Comparison of ENCODE assay signal across 1 cellular context in genomic region chr3:185328324-185329004, GRCh38.
A peak's percentile ranks its signal among the peaks of the same experiment; 100 is the strongest.
TF ChIP-seq lines count a peak whose summit lies in the region.

No MANE protein-coding gene starts in this region.

TF ChIP-seq in HepG2, 621 proteins besides CTCF, POLR2A, EP300 and RAD21 (continued from another document and continues in another):
- TF ChIP-seq NR2F1 (CRISPR knock-in tag; IDR thresholded peaks at IDR 0.05) (peak in 1 of 2 experiments; percentile 24; a peak in 1 of 4 replicates), HNRNPH1 (optimal IDR thresholded peaks at IDR 0.05; ENCODE audit: low read depth, low read length) (no peak), ZNF580 (CRISPR knock-in tag; IDR thresholded peaks at IDR 0.05; ENCODE audit: borderline replicate concordance, low read depth) (peak; percentile 60; the same call in 1 of the 2 replicates), KLF6 (CRISPR knock-in tag; IDR thresholded peaks at IDR 0.05) (peak; percentile 56; the same call in 1 of the 2 replicates), NKX3-1 (CRISPR knock-in tag; IDR thresholded peaks at IDR 0.05) (peak; percentile 69; the same call in 1 of the 2 replicates), FIP1L1 (IDR thresholded peaks at IDR 0.05; ENCODE audit: borderline replicate concordance, insufficient read depth, low read depth, low read length) (no peak), NFYC (CRISPR knock-in tag; IDR thresholded peaks at IDR 0.05) (no peak), MIXL1 (CRISPR knock-in tag; IDR thresholded peaks at IDR 0.05) (0 out of 2 replicates have a peak, but pooled peaks have one; percentile 27), ZNF772 (CRISPR knock-in tag; IDR thresholded peaks at IDR 0.05) (0 out of 2 replicates have a peak, but pooled peaks have one; percentile 39), NFAT5 (CRISPR knock-in tag; IDR thresholded peaks at IDR 0.05) (no peak), SALL1 (CRISPR knock-in tag; IDR thresholded peaks at IDR 0.05) (peak; percentile 64; the same call in 1 of the 2 replicates), GTF2F1 (IDR thresholded peaks at IDR 0.05; ENCODE audit: low read length) (no peak), GATA4 (IDR thresholded peaks at IDR 0.05; ENCODE audit: borderline replicate concordance, low read depth) (peak; percentile 70; the same call in 1 of the 2 replicates), GPBP1L1 (CRISPR knock-in tag; IDR thresholded peaks at IDR 0.05) (no peak), ZNF816 (CRISPR knock-in tag; IDR thresholded peaks at IDR 0.05; ENCODE audit: borderline replicate concordance) (no peak), ZNF652 (CRISPR knock-in tag; IDR thresholded peaks at IDR 0.05; ENCODE audit: borderline replicate concordance, low read depth) (peak; percentile 50; the same call in 1 of the 2 replicates), DR1 (CRISPR knock-in tag; IDR thresholded peaks at IDR 0.05) (peak; percentile 66; the same call in 1 of the 2 replicates), POLR2AphosphoS5 (IDR thresholded peaks at IDR 0.05; ENCODE audit: low read depth, low read length) (peak; percentile 97), ZMAT5 (CRISPR knock-in tag; IDR thresholded peaks at IDR 0.05; ENCODE audit: borderline replicate concordance, low read depth) (no peak), GATAD2A (CRISPR knock-in tag; IDR thresholded peaks at IDR 0.05) (peak; percentile 78), CREM (IDR thresholded peaks at IDR 0.05) (peak; percentile 48; the same call in 1 of the 2 replicates), CREM (CRISPR knock-in tag; IDR thresholded peaks at IDR 0.05) (no peak), SOX13 (IDR thresholded peaks at IDR 0.05) (no peak), SOX13 (CRISPR knock-in tag; conservative IDR thresholded peaks at IDR 0.05 in 1 of 2, IDR thresholded peaks at IDR 0.05 in 1 of 2) (peak in 1 of 2 experiments; percentile 65; a peak in 1 of 4 replicates), MXI1 (IDR thresholded peaks at IDR 0.05; ENCODE audit: borderline replicate concordance, low read depth, low read length) (no peak), SMAD3 (CRISPR knock-in tag; IDR thresholded peaks at IDR 0.05) (no peak; the same call in 1 of the 2 replicates), ZNF75D (CRISPR knock-in tag; IDR thresholded peaks at IDR 0.05; ENCODE audit: borderline replicate concordance) (no peak), ZNF331 (CRISPR knock-in tag; IDR thresholded peaks at IDR 0.05) (peak; percentile 39; the same call in 1 of the 2 replicates), FOXM1 (CRISPR knock-in tag; IDR thresholded peaks at IDR 0.05) (no peak), NRL (CRISPR knock-in tag; IDR thresholded peaks at IDR 0.05; ENCODE audit: borderline replicate concordance) (no peak), TMF1 (CRISPR knock-in tag; IDR thresholded peaks at IDR 0.05; ENCODE audit: low read depth) (no peak), CEBPB (IDR thresholded peaks at IDR 0.05; ENCODE audit: borderline replicate concordance, low read depth, low read length) (0 out of 2 replicates have a peak, but pooled peaks have one; percentile 0), STAG1 (CRISPR knock-in tag; IDR thresholded peaks at IDR 0.05) (no peak), SIX1 (CRISPR knock-in tag; IDR thresholded peaks at IDR 0.05; ENCODE audit: borderline replicate concordance) (peak; percentile 78; the same call in 1 of the 2 replicates), TBL1XR1 (IDR thresholded peaks at IDR 0.05; ENCODE audit: borderline replicate concordance, low read length, partially characterized antibody) (peak; percentile 76), SALL2 (CRISPR knock-in tag; IDR thresholded peaks at IDR 0.05) (peak; percentile 39; the same call in 1 of the 2 replicates), KAT7 (CRISPR knock-in tag; IDR thresholded peaks at IDR 0.05; ENCODE audit: borderline replicate concordance) (no peak), HOXD1 (CRISPR knock-in tag; IDR thresholded peaks at IDR 0.05) (0 out of 2 replicates have a peak, but pooled peaks have one; percentile 34), ETV6 (CRISPR knock-in tag; conservative IDR thresholded peaks at IDR 0.05) (no peak), POLR2G (IDR thresholded peaks at IDR 0.05; ENCODE audit: low read depth, low read length) (peak; percentile 96)
- TF ChIP-seq, protein P1, sequence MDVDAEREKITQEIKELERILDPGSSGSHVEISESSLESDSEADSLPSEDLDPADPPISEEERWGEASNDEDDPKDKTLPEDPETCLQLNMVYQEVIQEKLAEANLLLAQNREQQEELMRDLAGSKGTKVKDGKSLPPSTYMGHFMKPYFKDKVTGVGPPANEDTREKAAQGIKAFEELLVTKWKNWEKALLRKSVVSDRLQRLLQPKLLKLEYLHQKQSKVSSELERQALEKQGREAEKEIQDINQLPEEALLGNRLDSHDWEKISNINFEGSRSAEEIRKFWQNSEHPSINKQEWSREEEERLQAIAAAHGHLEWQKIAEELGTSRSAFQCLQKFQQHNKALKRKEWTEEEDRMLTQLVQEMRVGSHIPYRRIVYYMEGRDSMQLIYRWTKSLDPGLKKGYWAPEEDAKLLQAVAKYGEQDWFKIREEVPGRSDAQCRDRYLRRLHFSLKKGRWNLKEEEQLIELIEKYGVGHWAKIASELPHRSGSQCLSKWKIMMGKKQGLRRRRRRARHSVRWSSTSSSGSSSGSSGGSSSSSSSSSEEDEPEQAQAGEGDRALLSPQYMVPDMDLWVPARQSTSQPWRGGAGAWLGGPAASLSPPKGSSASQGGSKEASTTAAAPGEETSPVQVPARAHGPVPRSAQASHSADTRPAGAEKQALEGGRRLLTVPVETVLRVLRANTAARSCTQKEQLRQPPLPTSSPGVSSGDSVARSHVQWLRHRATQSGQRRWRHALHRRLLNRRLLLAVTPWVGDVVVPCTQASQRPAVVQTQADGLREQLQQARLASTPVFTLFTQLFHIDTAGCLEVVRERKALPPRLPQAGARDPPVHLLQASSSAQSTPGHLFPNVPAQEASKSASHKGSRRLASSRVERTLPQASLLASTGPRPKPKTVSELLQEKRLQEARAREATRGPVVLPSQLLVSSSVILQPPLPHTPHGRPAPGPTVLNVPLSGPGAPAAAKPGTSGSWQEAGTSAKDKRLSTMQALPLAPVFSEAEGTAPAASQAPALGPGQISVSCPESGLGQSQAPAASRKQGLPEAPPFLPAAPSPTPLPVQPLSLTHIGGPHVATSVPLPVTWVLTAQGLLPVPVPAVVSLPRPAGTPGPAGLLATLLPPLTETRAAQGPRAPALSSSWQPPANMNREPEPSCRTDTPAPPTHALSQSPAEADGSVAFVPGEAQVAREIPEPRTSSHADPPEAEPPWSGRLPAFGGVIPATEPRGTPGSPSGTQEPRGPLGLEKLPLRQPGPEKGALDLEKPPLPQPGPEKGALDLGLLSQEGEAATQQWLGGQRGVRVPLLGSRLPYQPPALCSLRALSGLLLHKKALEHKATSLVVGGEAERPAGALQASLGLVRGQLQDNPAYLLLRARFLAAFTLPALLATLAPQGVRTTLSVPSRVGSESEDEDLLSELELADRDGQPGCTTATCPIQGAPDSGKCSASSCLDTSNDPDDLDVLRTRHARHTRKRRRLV (CRISPR knock-in tag; IDR thresholded peaks at IDR 0.05): no peak
- TF ChIP-seq, protein P2, sequence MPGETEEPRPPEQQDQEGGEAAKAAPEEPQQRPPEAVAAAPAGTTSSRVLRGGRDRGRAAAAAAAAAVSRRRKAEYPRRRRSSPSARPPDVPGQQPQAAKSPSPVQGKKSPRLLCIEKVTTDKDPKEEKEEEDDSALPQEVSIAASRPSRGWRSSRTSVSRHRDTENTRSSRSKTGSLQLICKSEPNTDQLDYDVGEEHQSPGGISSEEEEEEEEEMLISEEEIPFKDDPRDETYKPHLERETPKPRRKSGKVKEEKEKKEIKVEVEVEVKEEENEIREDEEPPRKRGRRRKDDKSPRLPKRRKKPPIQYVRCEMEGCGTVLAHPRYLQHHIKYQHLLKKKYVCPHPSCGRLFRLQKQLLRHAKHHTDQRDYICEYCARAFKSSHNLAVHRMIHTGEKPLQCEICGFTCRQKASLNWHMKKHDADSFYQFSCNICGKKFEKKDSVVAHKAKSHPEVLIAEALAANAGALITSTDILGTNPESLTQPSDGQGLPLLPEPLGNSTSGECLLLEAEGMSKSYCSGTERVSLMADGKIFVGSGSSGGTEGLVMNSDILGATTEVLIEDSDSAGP (CRISPR knock-in tag; IDR thresholded peaks at IDR 0.05; ENCODE audit: borderline replicate concordance): no peak; the same call in 1 of the 2 replicates
- TF ChIP-seq, protein P3, sequence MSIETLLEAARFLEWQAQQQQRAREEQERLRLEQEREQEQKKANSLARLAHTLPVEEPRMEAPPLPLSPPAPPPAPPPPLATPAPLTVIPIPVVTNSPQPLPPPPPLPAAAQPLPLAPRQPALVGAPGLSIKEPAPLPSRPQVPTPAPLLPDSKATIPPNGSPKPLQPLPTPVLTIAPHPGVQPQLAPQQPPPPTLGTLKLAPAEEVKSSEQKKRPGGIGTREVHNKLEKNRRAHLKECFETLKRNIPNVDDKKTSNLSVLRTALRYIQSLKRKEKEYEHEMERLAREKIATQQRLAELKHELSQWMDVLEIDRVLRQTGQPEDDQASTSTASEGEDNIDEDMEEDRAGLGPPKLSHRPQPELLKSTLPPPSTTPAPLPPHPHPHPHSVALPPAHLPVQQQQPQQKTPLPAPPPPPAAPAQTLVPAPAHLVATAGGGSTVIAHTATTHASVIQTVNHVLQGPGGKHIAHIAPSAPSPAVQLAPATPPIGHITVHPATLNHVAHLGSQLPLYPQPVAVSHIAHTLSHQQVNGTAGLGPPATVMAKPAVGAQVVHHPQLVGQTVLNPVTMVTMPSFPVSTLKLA (IDR thresholded peaks at IDR 0.05): no peak
- TF ChIP-seq, protein P4, sequence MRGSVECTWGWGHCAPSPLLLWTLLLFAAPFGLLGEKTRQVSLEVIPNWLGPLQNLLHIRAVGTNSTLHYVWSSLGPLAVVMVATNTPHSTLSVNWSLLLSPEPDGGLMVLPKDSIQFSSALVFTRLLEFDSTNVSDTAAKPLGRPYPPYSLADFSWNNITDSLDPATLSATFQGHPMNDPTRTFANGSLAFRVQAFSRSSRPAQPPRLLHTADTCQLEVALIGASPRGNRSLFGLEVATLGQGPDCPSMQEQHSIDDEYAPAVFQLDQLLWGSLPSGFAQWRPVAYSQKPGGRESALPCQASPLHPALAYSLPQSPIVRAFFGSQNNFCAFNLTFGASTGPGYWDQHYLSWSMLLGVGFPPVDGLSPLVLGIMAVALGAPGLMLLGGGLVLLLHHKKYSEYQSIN (CRISPR knock-in tag; IDR thresholded peaks at IDR 0.05; ENCODE audit: borderline replicate concordance): no peak
- TF ChIP-seq, protein P5, sequence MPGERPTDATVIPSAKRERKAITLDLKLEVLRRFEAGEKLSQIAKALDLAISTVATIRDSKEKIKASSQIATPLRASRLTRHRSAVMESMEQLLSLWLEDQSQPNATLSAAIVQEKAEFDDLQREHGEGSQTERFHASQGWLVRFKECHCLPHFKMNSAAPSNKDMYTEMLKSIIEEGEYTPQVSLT (CRISPR knock-in tag; IDR thresholded peaks at IDR 0.05; ENCODE audit: borderline replicate concordance, low read depth): no peak
